9 cellular contexts compared by ENCODE assay signal in genomic region chr1:222754386-222755139, GRCh38. TPM values are rescaled to one million over a fixed set of nuclear protein-coding genes. Genes with fewer than 3 reads are reported as not detected.
DNase-seq lines count a peak whose midpoint lies in the region; ATAC-seq and TF ChIP-seq lines count a peak whose summit lies in the region.
"Had no signal": no experiment of that assay in that cellular context is flagged by ENCODE, and none has a peak within 500 bp of the region (broad histone marks: within the 10 kb centered on the region; RNA-seq: fewer than 3 reads in every experiment).

No MANE protein-coding gene starts in this region.

- ATAC-seq in Right ventricle myocardium inferior, result peak; percentile 88
- no peak for ATAC-seq in mucosa of descending colon
- no peak for ATAC-seq in GM18868 (IDR thresholded peaks at IDR 0.05; ENCODE audit: unreplicated experiment)
- ATAC-seq in GM19351 (IDR thresholded peaks at IDR 0.05; ENCODE audit: unreplicated experiment), result no peak

- H3K9me3 ChIP-seq in mucosa of descending colon, result no peaks in the 10 kb centered on the region
- H3K9me3 ChIP-seq: BE2C had no signal

- no peak overlapping the region for H3K4me3 ChIP-seq in mucosa of descending colon

- TF ChIP-seq CTCF in mucosa of descending colon (IDR thresholded peaks at IDR 0.05), result no peak

- peak overlapping the region; percentile 63 for H3K27ac ChIP-seq in epithelial cell of prostate

- no peaks in the 10 kb centered on the region for H3K4me1 ChIP-seq in mucosa of descending colon (ENCODE audit: low read depth)
- H3K4me1 ChIP-seq: BE2C had no signal

- DNase-seq in Right ventricle myocardium inferior (ENCODE audit: missing footprints), result no peak
- no peak for DNase-seq in cardiac septum (ENCODE audit: low spot score)
- DNase-seq in epithelial cell of prostate (ENCODE audit: low read depth, low spot score), result peak; percentile 83
- peak in 2 of 3 donors; percentile 17 to 31 for DNase-seq in mucosa of descending colon
- DNase-seq in NCI-H748 treated with DMSO at 0.1 percent for 48 hours (lab: John Stamatoyannopoulos, UW), result no peak
- DNase-seq in NK-92 (lab: John Stamatoyannopoulos, UW; ENCODE audit: unreplicated experiment), result no peak
- DNase-seq: BE2C had no signal

- no peaks in the 10 kb centered on the region for H3K36me3 ChIP-seq in mucosa of descending colon (ENCODE audit: low read depth)
- H3K36me3 ChIP-seq: BE2C had no signal

- intact Hi-C loops in Right ventricle myocardium inferior (cut with DNase I) (no loop called here), cardiac septum (cut with DNase I) (no loop called here), mucosa of descending colon (cut with DNase I, micrococcal nuclease) (no loop called here)

RNA-seq across cellular contexts. Expression of gene FAM177B, which starts 17.6 kb away (rescaled TPM):
- total RNA-seq in Right ventricle myocardium inferior (not detected), cardiac septum (not detected), mucosa of descending colon (10 to 100 TPM in 1 of 3 donors, 1 to 10 TPM in 2; 4.1 to 11.6 (median 9.7) TPM)

RNA-seq across cellular contexts. Expression of gene BROX, which starts 42.2 kb away (rescaled TPM):
- total RNA-seq in Right ventricle myocardium inferior (32.0 TPM), cardiac septum (33.0 TPM), mucosa of descending colon (10 to 100 TPM; 51.6 to 67.1 (median 60.0) TPM)

RNA-seq across cellular contexts. Expression of gene AIDA, which starts 42.3 kb away (rescaled TPM):
- total RNA-seq in Right ventricle myocardium inferior (58.4 TPM), cardiac septum (50.5 TPM), mucosa of descending colon (10 to 100 TPM; 35.5 to 87.9 (median 35.5) TPM)

Comparison
In these comparisons a context has a peak if more than half of its experiments do, and no peak if none do; other contexts are left out.
1. DNase-seq: peak in epithelial cell of prostate (single experiment) and mucosa of descending colon (2 of 3); none in Right ventricle myocardium inferior (single experiment), cardiac septum (single experiment), NCI-H748 treated with DMSO at 0.1 percent for 48 hours (single experiment) and NK-92 (single experiment).